Comparison of ENCODE assay signal across 1 cellular context in the genomic region with DNA sequence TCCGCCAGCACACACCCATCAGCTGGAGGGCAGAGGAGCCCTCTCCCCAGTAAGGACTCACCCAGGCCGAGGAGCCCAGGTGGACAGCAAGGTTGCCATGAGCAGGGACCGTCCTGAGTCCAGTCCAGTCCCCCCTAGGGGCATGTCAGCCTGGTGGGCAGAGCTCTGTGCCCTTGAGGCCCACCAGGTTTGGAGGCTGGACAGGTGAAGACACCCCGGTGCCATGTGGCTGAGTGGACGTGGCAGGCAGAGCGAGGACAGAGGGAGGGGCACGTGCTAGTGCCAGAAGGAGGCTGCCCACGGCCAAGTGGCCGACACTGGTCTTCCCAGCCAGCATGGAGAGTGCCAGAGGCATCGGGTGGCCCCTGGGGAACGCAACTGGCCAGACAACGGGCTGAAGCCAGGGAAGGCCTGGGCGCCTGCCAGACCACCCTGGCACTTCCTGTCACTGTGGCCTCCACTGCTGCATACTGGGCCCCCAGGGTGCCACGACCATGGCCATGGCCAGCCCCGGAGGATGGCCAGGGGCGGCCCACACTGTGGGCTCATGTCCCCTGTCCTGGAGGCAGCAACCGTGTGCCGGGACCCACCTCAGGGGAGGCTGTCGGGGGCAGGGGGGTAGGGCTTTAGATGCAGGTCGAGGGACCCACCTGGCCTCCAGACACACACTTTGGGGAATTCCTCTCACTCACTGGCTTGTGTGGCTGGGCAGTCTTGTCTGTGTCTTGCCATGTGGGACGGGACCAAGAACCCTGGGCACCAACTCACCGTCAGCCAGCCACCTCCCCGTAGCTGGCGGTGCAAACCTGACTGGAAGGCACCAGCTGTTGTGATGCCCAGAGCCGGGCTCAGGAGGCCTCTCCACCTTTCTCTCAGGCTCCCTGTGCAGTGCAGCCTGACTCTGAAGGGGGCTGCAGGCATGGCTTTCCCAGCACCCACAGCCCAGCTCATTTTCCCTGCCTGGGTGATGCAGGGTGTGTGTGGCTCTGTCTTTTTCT.
TF ChIP-seq lines count a peak whose summit lies in the region.

No MANE protein-coding gene starts in this region.

TF ChIP-seq in SK-N-SH treated with all-trans-retinoic acid at 6 μM for 48 hours, 23 proteins besides CTCF, POLR2A, EP300 and RAD21 (continued from another document):
- TF ChIP-seq, protein P1, sequence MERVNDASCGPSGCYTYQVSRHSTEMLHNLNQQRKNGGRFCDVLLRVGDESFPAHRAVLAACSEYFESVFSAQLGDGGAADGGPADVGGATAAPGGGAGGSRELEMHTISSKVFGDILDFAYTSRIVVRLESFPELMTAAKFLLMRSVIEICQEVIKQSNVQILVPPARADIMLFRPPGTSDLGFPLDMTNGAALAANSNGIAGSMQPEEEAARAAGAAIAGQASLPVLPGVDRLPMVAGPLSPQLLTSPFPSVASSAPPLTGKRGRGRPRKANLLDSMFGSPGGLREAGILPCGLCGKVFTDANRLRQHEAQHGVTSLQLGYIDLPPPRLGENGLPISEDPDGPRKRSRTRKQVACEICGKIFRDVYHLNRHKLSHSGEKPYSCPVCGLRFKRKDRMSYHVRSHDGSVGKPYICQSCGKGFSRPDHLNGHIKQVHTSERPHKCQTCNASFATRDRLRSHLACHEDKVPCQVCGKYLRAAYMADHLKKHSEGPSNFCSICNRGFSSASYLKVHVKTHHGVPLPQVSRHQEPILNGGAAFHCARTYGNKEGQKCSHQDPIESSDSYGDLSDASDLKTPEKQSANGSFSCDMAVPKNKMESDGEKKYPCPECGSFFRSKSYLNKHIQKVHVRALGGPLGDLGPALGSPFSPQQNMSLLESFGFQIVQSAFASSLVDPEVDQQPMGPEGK (CRISPR knock-in tag; IDR thresholded peaks at IDR 0.05; ENCODE audit: borderline replicate concordance): no peak
- TF ChIP-seq ZNF565 (CRISPR knock-in tag; conservative IDR thresholded peaks at IDR 0.05; ENCODE audit: low read depth) (no peak), BACH2 (CRISPR knock-in tag; IDR thresholded peaks at IDR 0.05; ENCODE audit: borderline replicate concordance) (no peak), ZFP3 (CRISPR knock-in tag; IDR thresholded peaks at IDR 0.05) (no peak)
TF ChIP-seq in SK-N-SH treated with all-trans-retinoic acid at 6 μM for 48 hours: peak in this region for 0.
